9 cellular contexts compared by ENCODE assay signal in genomic region chr11:65224939-65225283, GRCh38. TPM values are rescaled to one million over a fixed set of nuclear protein-coding genes. Genes with fewer than 3 reads are reported as not detected.
DNase-seq lines count a peak whose midpoint lies in the region; ATAC-seq and TF ChIP-seq lines count a peak whose summit lies in the region.
"Had no signal": no experiment of that assay in that cellular context is flagged by ENCODE, and none has a peak within 500 bp of the region (broad histone marks: within the 10 kb centered on the region; RNA-seq: fewer than 3 reads in every experiment).

No MANE protein-coding gene starts in this region.

- H3K27me3 ChIP-seq in endodermal cell (ENCODE audit: control insufficient read depth, insufficient read depth, low read length, poor library complexity, severe bottlenecking) = no peaks in the 10 kb centered on the region
- H3K27me3 ChIP-seq in naive thymus-derived CD4-positive, alpha-beta T cell (ENCODE audit: control insufficient read depth in 2 of 2, insufficient read depth in 2 of 2, low read length in 2 of 2) = peaks cover 0 to 3% of the 10 kb centered on the region in 2 donors
- H3K27me3 ChIP-seq in CD4-positive, alpha-beta T cell (ENCODE audit: control insufficient read depth, insufficient read depth, low read length) = peaks cover 17% of the 10 kb centered on the region

- H3K9ac ChIP-seq in endodermal cell (ENCODE audit: extremely low read depth, low read length, poor library complexity, severe bottlenecking) = no peak overlapping the region

- H3K27ac ChIP-seq in endodermal cell (ENCODE audit: low read depth, low read length) = no peak overlapping the region
- no peak overlapping the region for H3K27ac ChIP-seq in naive thymus-derived CD4-positive, alpha-beta T cell (ENCODE audit: low read depth, low read length)
- H3K27ac ChIP-seq in CD4-positive, alpha-beta T cell (ENCODE audit: low read depth, low read length) = no peak overlapping the region

- no peak overlapping the region for H3K4me3 ChIP-seq in endodermal cell (ENCODE audit: low read length)
- H3K4me3 ChIP-seq in naive thymus-derived CD4-positive, alpha-beta T cell (ENCODE audit: low read length) = no peak overlapping the region

- peak overlapping the region; percentile 58 for H3K4me3 Mint-ChIP-seq in endodermal cell
- peak overlapping the region in 6 of 10 donors; percentile 76 to 86 (median 79) for H3K4me3 Mint-ChIP-seq in naive thymus-derived CD4-positive, alpha-beta T cell
- no peak overlapping the region for H3K4me3 Mint-ChIP-seq in CD4-positive, alpha-beta T cell

- POLR2A ChIA-PET in naive thymus-derived CD4-positive, alpha-beta T cell (lab: Charles Lee) = interaction anchor here (0.6 to 1.0 kb wide), 3 partner anchors 38 to 91 kb away, joined by 3 to 4 read pairs (median 3); no protein-coding TSS in a partner anchor
- POLR2A ChIA-PET in CD4-positive, alpha-beta T cell (lab: Charles Lee) = interaction anchor here (1.4 to 2.0 kb wide), 3 partner anchors 37 to 105 kb away, joined by 3 to 14 read pairs (median 11); partner anchors contain the start of genes CDC42EP2 and POLA2

- CTCF ChIA-PET in naive thymus-derived CD4-positive, alpha-beta T cell (lab: Charles Lee) = interaction anchor here (0.6 to 5.6 kb wide), 8 partner anchors 9 to 183 kb away, joined by 3 to 54 read pairs (median 4); partner anchors contain the start of gene CDC42EP2
- CTCF ChIA-PET in CD4-positive, alpha-beta T cell (lab: Charles Lee) = interaction anchor here (0.6 to 2.6 kb wide), 5 partner anchors 10 to 109 kb away, joined by 3 to 35 read pairs (median 4); partner anchors contain the start of genes CDC42EP2 and DPF2

- peak overlapping the region; percentile 87 for H3K27ac Mint-ChIP-seq in endodermal cell
- H3K27ac Mint-ChIP-seq in naive thymus-derived CD4-positive, alpha-beta T cell = no peak overlapping the region
- no peak overlapping the region for H3K27ac Mint-ChIP-seq in CD4-positive, alpha-beta T cell

- H3K36me3 ChIP-seq in endodermal cell (ENCODE audit: control insufficient read depth, insufficient read depth, low read length) = peaks cover 7% of the 10 kb centered on the region
- no peaks in the 10 kb centered on the region for H3K36me3 ChIP-seq in naive thymus-derived CD4-positive, alpha-beta T cell (ENCODE audit: control insufficient read depth in 2 of 3, insufficient read depth in 3 of 3, low read length in 3 of 3)

- peaks cover 18% of the 10 kb centered on the region for H3K36me3 Mint-ChIP-seq in endodermal cell (ENCODE audit: low read depth)
- peaks cover 0 to 2% (median under 1%) of the 10 kb centered on the region in 5 donors for H3K36me3 Mint-ChIP-seq in naive thymus-derived CD4-positive, alpha-beta T cell
- H3K36me3 Mint-ChIP-seq in CD4-positive, alpha-beta T cell (ENCODE audit: low read depth) = no peaks in the 10 kb centered on the region

- H3K4me1 Mint-ChIP-seq in endodermal cell = peaks cover 15% of the 10 kb centered on the region
- H3K4me1 Mint-ChIP-seq in naive thymus-derived CD4-positive, alpha-beta T cell = peaks cover 6 to 15% (median 10%) of the 10 kb centered on the region in 7 donors
- peaks cover 12% of the 10 kb centered on the region for H3K4me1 Mint-ChIP-seq in CD4-positive, alpha-beta T cell (ENCODE audit: low read depth)

- H3K9me3 ChIP-seq in endodermal cell (ENCODE audit: control insufficient read depth, low read length) = peaks cover 4% of the 10 kb centered on the region
- no peaks in the 10 kb centered on the region for H3K9me3 ChIP-seq in naive thymus-derived CD4-positive, alpha-beta T cell (ENCODE audit: control insufficient read depth in 2 of 3, low read length in 3 of 3)
- H3K9me3 ChIP-seq in CD4-positive, alpha-beta T cell (ENCODE audit: control insufficient read depth, low read length) = no peaks in the 10 kb centered on the region

- H3K4me1 ChIP-seq in endodermal cell (ENCODE audit: control insufficient read depth, insufficient read depth, low read length) = peaks cover 6% of the 10 kb centered on the region
- H3K4me1 ChIP-seq in naive thymus-derived CD4-positive, alpha-beta T cell (ENCODE audit: control insufficient read depth in 2 of 2, insufficient read depth in 2 of 2, low read length in 2 of 2) = peaks cover 0 to 5% of the 10 kb centered on the region in 2 donors

- WGBS in endodermal cell (ENCODE audit: insufficient coverage in 1 of 2, insufficient read length in 1 of 2), 2 experiments = 29 to 33% methylated on average over 3 to 5 of the region's 5 CpGs

- no peak for TF ChIP-seq CTCF in endodermal cell (conservative IDR thresholded peaks at IDR 0.05)
- TF ChIP-seq CTCF in CD4-positive, alpha-beta T cell (IDR thresholded peaks at IDR 0.05) = no peak

- H3K27me3 Mint-ChIP-seq in endodermal cell (ENCODE audit: insufficient read depth) = peaks cover 7% of the 10 kb centered on the region
- H3K27me3 Mint-ChIP-seq in naive thymus-derived CD4-positive, alpha-beta T cell = peaks cover 10 to 37% (median 18%) of the 10 kb centered on the region in 5 donors
- peaks cover 24% of the 10 kb centered on the region for H3K27me3 Mint-ChIP-seq in CD4-positive, alpha-beta T cell

- intact Hi-C loops in naive thymus-derived CD4-positive, alpha-beta T cell (cut with micrococcal nuclease) = loop anchor here (1.0 kb wide), 3 partner anchors 90 to 105 kb away; no protein-coding TSS in a partner anchor
- intact Hi-C loops in CD4-positive, alpha-beta T cell (cut with DNase I, micrococcal nuclease) = loop anchor here (1.0 to 10.0 kb wide), 3 partner anchors 90 to 290 kb away; partner anchors contain the start of gene DPF2 (in 1 of the 2)

- H3K9me3 Mint-ChIP-seq in endodermal cell = peaks cover 3% of the 10 kb centered on the region
- no peaks in the 10 kb centered on the region for H3K9me3 Mint-ChIP-seq in naive thymus-derived CD4-positive, alpha-beta T cell
- H3K9me3 Mint-ChIP-seq in CD4-positive, alpha-beta T cell = no peaks in the 10 kb centered on the region

- DNase-seq in AG08396 (ENCODE audit: low spot score) (peak; percentile 68), M059J (ENCODE audit: low read depth) (peak; percentile 75), endodermal cell (peak; percentile 89), medulla oblongata (ENCODE audit: extremely low spot score) (no peak), inferior parietal cortex (ENCODE audit: extremely low spot score) (no peak)
- DNase-seq in naive thymus-derived CD4-positive, alpha-beta T cell = no peak
- DNase-seq in CD4-positive, alpha-beta T cell = no peak
- DNase-seq: NCI-H774 had no signal

- no peak for ATAC-seq in naive thymus-derived CD4-positive, alpha-beta T cell
- ATAC-seq in GM19324 (IDR thresholded peaks at IDR 0.05; ENCODE audit: low FRiP score, unreplicated experiment) = no peak
- ATAC-seq in CD4-positive, alpha-beta T cell (ENCODE audit: poor library complexity) = no peak

RNA-seq across cellular contexts. Expression of gene POLA2, which starts 36.9 kb away (rescaled TPM):
- total RNA-seq in M059J (2014; rRNA removed; shearing (Covaris generic)) = 47.8 and 62.9 TPM in 2 replicates
- total RNA-seq in endodermal cell = 10 to 100 TPM; 42.2 to 65.0 TPM
- 46.3 TPM for polyA plus RNA-seq in endodermal cell (2013, experiment 1 of 2)
- polyA plus RNA-seq in endodermal cell (2013, experiment 2 of 2) = 44.3 TPM
- 10 to 100 TPM; 13.4 to 51.6 (median 27.8) TPM for total RNA-seq in naive thymus-derived CD4-positive, alpha-beta T cell
- polyA plus RNA-seq in naive thymus-derived CD4-positive, alpha-beta T cell = 10 to 100 TPM in 1 of 2 donors, 1 to 10 TPM in 1; 9.0 to 12.9 TPM
- total RNA-seq in CD4-positive, alpha-beta T cell = 10 to 100 TPM in 1 of 2 experiments, 1 to 10 TPM in 1; 9.6 to 10.6 TPM

RNA-seq across cellular contexts. Expression of gene CAPN1, which starts 43.2 kb away (rescaled TPM):
- total RNA-seq in M059J (2014; rRNA removed; shearing (Covaris generic)) = 208 and 246 TPM in 2 replicates
- 100 to 1,000 TPM; 183 to 223 TPM for total RNA-seq in endodermal cell
- polyA plus RNA-seq in endodermal cell (2013, experiment 1 of 2) = 76.6 TPM
- 72.5 TPM for polyA plus RNA-seq in endodermal cell (2013, experiment 2 of 2)
- 100 to 1,000 TPM in 3 of 5 experiments, 10 to 100 TPM in 2; 93.6 to 195 (median 130) TPM for total RNA-seq in naive thymus-derived CD4-positive, alpha-beta T cell
- 10 to 100 TPM; 73.1 to 78.8 TPM for polyA plus RNA-seq in naive thymus-derived CD4-positive, alpha-beta T cell
- total RNA-seq in CD4-positive, alpha-beta T cell = 10 to 100 TPM; 80.3 to 83.2 TPM

RNA-seq across cellular contexts. Expression of gene SPDYC, which starts 54.9 kb away (rescaled TPM):
- total RNA-seq in M059J (2014; rRNA removed; shearing (Covaris generic)) = not detected in 2 replicates
- total RNA-seq in endodermal cell = under 1 TPM in 1 of 2 donors, not detected in 1; 0.46 TPM
- not detected for polyA plus RNA-seq in endodermal cell (2013, experiment 1 of 2)
- polyA plus RNA-seq in endodermal cell (2013, experiment 2 of 2) = not detected
- not detected for total RNA-seq in naive thymus-derived CD4-positive, alpha-beta T cell
- polyA plus RNA-seq in naive thymus-derived CD4-positive, alpha-beta T cell = not detected
- not detected for total RNA-seq in CD4-positive, alpha-beta T cell

Comparison
In these comparisons a context has a peak if more than half of its experiments do, and no peak if none do; other contexts are left out.
1. DNase-seq: peak in AG08396 (single experiment), M059J (single experiment) and endodermal cell (single experiment); none in naive thymus-derived CD4-positive, alpha-beta T cell (0 of 9), CD4-positive, alpha-beta T cell (0 of 10), medulla oblongata (single experiment) and inferior parietal cortex (single experiment).